ENCODE assay signal across 8 cellular contexts in the genomic region with DNA sequence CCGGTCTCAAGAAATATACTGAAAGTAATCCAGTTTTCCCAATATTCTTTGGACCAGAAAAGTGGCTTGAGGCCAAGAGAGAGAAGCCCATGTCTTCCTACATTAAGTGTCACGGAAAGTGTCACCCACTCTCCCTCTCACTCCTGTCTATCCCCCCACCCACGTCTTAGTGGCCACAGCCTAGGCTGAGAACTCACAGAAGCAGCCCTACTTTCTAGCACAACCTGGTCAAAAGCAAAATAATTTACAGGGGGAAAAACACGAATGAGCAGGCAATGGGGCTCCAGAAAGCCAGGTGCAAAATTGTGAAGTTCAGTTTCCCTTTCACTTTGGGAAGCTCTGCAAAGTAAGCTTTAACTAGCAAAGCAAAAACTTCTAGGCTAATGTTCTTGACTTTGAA.
DNase-seq lines count a peak whose midpoint lies in the region; ATAC-seq and TF ChIP-seq lines count a peak whose summit lies in the region.

No MANE protein-coding gene starts in this region.

- POLR2A ChIA-PET in RWPE1 (lab: Yijun Ruan, JAX; ENCODE audit: low non-redundant PET), result no interaction called here

- no peaks in the 10 kb centered on the region for H3K36me3 ChIP-seq in smooth muscle cell (ENCODE audit: low read depth)

- intact Hi-C loops in left cardiac atrium (cut with DNase I), result loop anchor here in 1 of 2 donors (5.0 kb wide), 1 partner anchor 215 kb away; no protein-coding TSS in a partner anchor

- TF ChIP-seq CTCF in smooth muscle cell (IDR thresholded peaks at IDR 0.05; ENCODE audit: borderline replicate concordance, insufficient read depth, poor library complexity, severe bottlenecking) (no peak), RWPE1 (conservative IDR thresholded peaks at IDR 0.05; ENCODE audit: low read depth) (no peak)

- no peak overlapping the region for H3K9ac ChIP-seq in smooth muscle cell (ENCODE audit: low read depth)

- no peaks in the 10 kb centered on the region for H3K27me3 ChIP-seq in smooth muscle cell (ENCODE audit: low read depth)

- no peaks in the 10 kb centered on the region for H3F3A ChIP-seq in smooth muscle cell (ENCODE audit: low read depth)

- peak overlapping the region; percentile 32 for H3K4me2 ChIP-seq in smooth muscle cell

- peak overlapping the region; percentile 45 for H2AFZ ChIP-seq in smooth muscle cell (ENCODE audit: low read depth)

- CTCF ChIA-PET in RWPE1 (lab: Yijun Ruan, JAX), result no interaction called here

- WGBS in smooth muscle cell (ENCODE audit: low lambda C conversion rate), result 74% methylated on average over 4 of the region's 4 CpGs

- peak; percentile 48 for ATAC-seq in GM19043 (IDR thresholded peaks at IDR 0.05; ENCODE audit: low read depth, unreplicated experiment)
- peak; percentile 72 for ATAC-seq in HG02798 (IDR thresholded peaks at IDR 0.05; ENCODE audit: poor library complexity, unreplicated experiment)
- no peak for ATAC-seq in left cardiac atrium

- peak; percentile 35 to 40 for DNase-seq in activated T-cell treated with anti-CD3 and anti-CD28 coated beads, Interleukin-2, amount 50 U/mL, for 48 hours
- DNase-seq in smooth muscle cell (lab: John Stamatoyannopoulos, UW; ENCODE audit: unreplicated experiment) (no peak), NCI-H187 treated with DMSO at 0.1 percent for 48 hours (lab: John Stamatoyannopoulos, UW) (no peak), G401 (ENCODE audit: low spot score) (no peak), RWPE1 (ENCODE audit: low spot score) (no peak), left cardiac atrium (no peak)

- H3K27ac ChIP-seq in smooth muscle cell (ENCODE audit: low read depth), result no peak overlapping the region
- no peak overlapping the region for H3K27ac ChIP-seq in RWPE1

- no peaks in the 10 kb centered on the region for H3K9me3 ChIP-seq in smooth muscle cell (replicated peaks; ENCODE audit: low read depth)

- H4K20me1 ChIP-seq in smooth muscle cell (ENCODE audit: low read depth), result no peaks in the 10 kb centered on the region

- in situ Hi-C loops in G401 (cut with HindIII; ENCODE audit: low sequenced_read_pairs), result no loop called here

- H3K4me1 ChIP-seq in smooth muscle cell (ENCODE audit: low read depth), result peaks cover 5% of the 10 kb centered on the region

- H3K79me2 ChIP-seq in smooth muscle cell (ENCODE audit: low read depth), result no peaks in the 10 kb centered on the region

- no peak overlapping the region for H3K4me3 ChIP-seq in smooth muscle cell

Comparison
In these comparisons a context has a peak if more than half of its experiments do, and no peak if none do; other contexts are left out.
1. ATAC-seq: peak in GM19043 (single experiment) and HG02798 (single experiment); none in left cardiac atrium (0 of 2).
2. DNase-seq: peak in activated T-cell treated with anti-CD3 and anti-CD28 coated beads, Interleukin-2, amount 50 U/mL, for 48 hours (2 of 2); none in smooth muscle cell (single experiment), NCI-H187 treated with DMSO at 0.1 percent for 48 hours (single experiment), G401 (single experiment), RWPE1 (single experiment) and left cardiac atrium (single experiment).